Comparison of ENCODE assay signal across 36 cellular contexts in the genomic region with DNA sequence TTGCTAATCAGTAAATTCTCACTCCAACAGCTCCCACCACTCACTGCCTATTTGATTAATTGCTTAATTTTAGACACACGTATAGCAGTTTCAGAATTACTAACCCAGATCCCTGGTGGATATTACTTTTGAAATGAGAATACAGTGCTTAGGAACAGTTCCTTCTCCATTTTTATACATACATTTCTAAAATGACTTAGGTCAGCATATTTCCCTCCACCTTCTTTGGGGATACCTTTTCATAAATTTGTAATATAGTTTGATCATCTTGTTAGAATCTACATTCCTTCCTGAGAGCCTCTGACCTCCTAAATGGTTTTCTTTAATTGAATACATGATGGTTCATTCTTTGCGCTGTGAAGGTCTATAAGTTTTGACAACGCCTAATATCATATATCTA.
"Had no signal": no experiment of that assay in that cellular context is flagged by ENCODE, and none has a peak within 500 bp of the region (broad histone marks: within the 10 kb centered on the region; RNA-seq: fewer than 3 reads in every experiment).

No MANE protein-coding gene starts in this region.

- H3K27ac ChIP-seq: adrenal gland, body of pancreas, brain microvascular endothelial cell, breast epithelium, VCaP had no signal

- H3K9me3 ChIP-seq: adrenal gland, body of pancreas, breast epithelium had no signal

- H3K4me3 Mint-ChIP-seq: activated B cell treated with CpG ODN at 0.5 μM for 24 hours; activated CD4-positive, alpha-beta memory T cell treated with anti-CD3 and anti-CD28 coated beads for 36 hours; activated CD4-positive, alpha-beta T cell treated with anti-CD3 and anti-CD28 coated beads, Interleukin-2, amount 10 ng/mL, durations not matched to agents 24 days and 14 days; activated CD8-positive, alpha-beta T cell treated with anti-CD3 and anti-CD28 coated beads for 36 hours; activated naive CD4-positive, alpha-beta T cell treated with anti-CD3 and anti-CD28 coated beads for 36 hours; activated naive CD8-positive, alpha-beta T cell treated with anti-CD3 and anti-CD28 coated beads for 36 hours; activated T-cell treated with anti-CD3 and anti-CD28 coated beads, Interleukin-2, amount 50 U/mL, for 4 hours; activated T-cell treated with anti-CD3 and anti-CD28 coated beads, Interleukin-2, amount 50 U/mL, for 72 hours; activated T-helper 1 cell treated with anti-CD3 and anti-CD28 coated beads, Interleukin-12 subunit alpha, Interleukin-12 subunit beta, Interleukin-2, Interleukin-4 antibody, amounts not matched to agents 30 ng/mL and 10 ng/mL and 1 ng/mL, durations not matched to agents 14 hours and 24 hours and 36 hours; activated T-helper 17 cell treated with anti-CD3 and anti-CD28 coated beads, Interleukin-2, amount 50 U/mL, for 72 hours; T-helper 1 cell treated with Interleukin-12 subunit alpha and Interleukin-12 subunit beta and Interleukin-4 antibody, amounts not matched to agents 30 μg/mL and 1 μg/mL, for 36 hours; T-helper 2 cell treated with Interferon-gamma antibody and Interleukin-4, amounts not matched to agents 5 μg/mL and 100 μg/mL, for 36 hours had no signal

- DNase-seq: activated B cell treated with CpG ODN at 0.5 μM for 24 hours; activated CD4-positive, alpha-beta memory T cell treated with anti-CD3 and anti-CD28 coated beads for 36 hours; activated CD4-positive, alpha-beta T cell treated with anti-CD3 and anti-CD28 coated beads for 4 hours; activated CD4-positive, alpha-beta T cell treated with anti-CD3 and anti-CD28 coated beads, Interleukin-2, amount 10 ng/mL, durations not matched to agents 24 days and 14 days; activated CD4-positive, alpha-beta T cell treated with anti-CD3 and anti-CD28 coated beads, Interleukin-2, amount 50 U/mL, for 1 hour; activated CD4-positive, alpha-beta T cell treated with anti-CD3 and anti-CD28 coated beads, Interleukin-2, amount 50 U/mL, for 4 hours; activated CD4-positive, CD25-positive, alpha-beta regulatory T cell treated with anti-CD3 and anti-CD28 coated beads, Interleukin-2, amount 50 U/mL, for 72 hours; activated CD8-positive, alpha-beta memory T cell treated with anti-CD3 and anti-CD28 coated beads, Interleukin-2, amount 50 U/mL, for 4 hours; activated CD8-positive, alpha-beta T cell treated with anti-CD3 and anti-CD28 coated beads for 36 hours; activated effector memory CD4-positive, alpha-beta T cell treated with anti-CD3 and anti-CD28 coated beads, Interleukin-2, amount 50 U/mL, for 16 hours; activated gamma-delta T cell treated with Interleukin-2 at 50 U/mL for 16 hours; activated naive CD4-positive, alpha-beta T cell; activated naive CD4-positive, alpha-beta T cell treated with anti-CD3 and anti-CD28 coated beads for 36 hours; activated naive CD8-positive, alpha-beta T cell treated with anti-CD3 and anti-CD28 coated beads for 36 hours; activated T-cell treated with anti-CD3 and anti-CD28 coated beads for 4 hours; activated T-cell treated with anti-CD3 and anti-CD28 coated beads, Interleukin-2, amount 50 U/mL, for 1 hour; activated T-cell treated with anti-CD3 and anti-CD28 coated beads, Interleukin-2, amount 50 U/mL, for 4 hours; activated T-cell treated with anti-CD3 and anti-CD28 coated beads, Interleukin-2, amount 50 U/mL, for 72 hours; adrenal gland; amniotic stem cell; aorta; body of pancreas; brain microvascular endothelial cell; central memory CD4-positive, alpha-beta T cell; T-helper 1 cell; T-helper 2 cell; T-helper 9 cell had no signal

- H3K9me3 Mint-ChIP-seq: activated B cell treated with CpG ODN at 0.5 μM for 24 hours; activated CD4-positive, alpha-beta T cell treated with anti-CD3 and anti-CD28 coated beads, Interleukin-2, amount 10 ng/mL, durations not matched to agents 24 days and 14 days; activated CD8-positive, alpha-beta T cell treated with anti-CD3 and anti-CD28 coated beads for 36 hours; activated naive CD4-positive, alpha-beta T cell treated with anti-CD3 and anti-CD28 coated beads for 36 hours; activated naive CD8-positive, alpha-beta T cell treated with anti-CD3 and anti-CD28 coated beads for 36 hours; activated T-helper 1 cell treated with anti-CD3 and anti-CD28 coated beads, Interleukin-12 subunit alpha, Interleukin-12 subunit beta, Interleukin-2, Interleukin-4 antibody, amounts not matched to agents 30 ng/mL and 10 ng/mL and 1 ng/mL, durations not matched to agents 14 hours and 24 hours and 36 hours; T-helper 1 cell treated with Interleukin-12 subunit alpha and Interleukin-12 subunit beta and Interleukin-4 antibody, amounts not matched to agents 30 μg/mL and 1 μg/mL, for 36 hours had no signal

- H3K4me1 Mint-ChIP-seq: activated B cell treated with CpG ODN at 0.5 μM for 24 hours; activated CD4-positive, alpha-beta T cell treated with anti-CD3 and anti-CD28 coated beads, Interleukin-2, amount 10 ng/mL, durations not matched to agents 24 days and 14 days; activated naive CD8-positive, alpha-beta T cell treated with anti-CD3 and anti-CD28 coated beads for 36 hours; activated T-helper 17 cell treated with anti-CD3 and anti-CD28 coated beads, Interleukin-2, amount 50 U/mL, for 72 hours had no signal

- H3K27me3 ChIP-seq: adrenal gland, body of pancreas, brain microvascular endothelial cell, breast epithelium had no signal

- H3K36me3 ChIP-seq: adrenal gland, brain microvascular endothelial cell, breast epithelium had no signal

- H3K4me1 ChIP-seq: adrenal gland, body of pancreas, breast epithelium had no signal

- H3K27me3 Mint-ChIP-seq: activated B cell treated with CpG ODN at 0.5 μM for 24 hours; activated CD4-positive, alpha-beta memory T cell treated with anti-CD3 and anti-CD28 coated beads for 36 hours; activated CD4-positive, alpha-beta T cell treated with anti-CD3 and anti-CD28 coated beads, Interleukin-2, amount 10 ng/mL, durations not matched to agents 24 days and 14 days; activated CD8-positive, alpha-beta T cell treated with anti-CD3 and anti-CD28 coated beads for 36 hours; activated naive CD8-positive, alpha-beta T cell treated with anti-CD3 and anti-CD28 coated beads for 36 hours; activated T-helper 17 cell treated with anti-CD3 and anti-CD28 coated beads, Interleukin-2, amount 50 U/mL, for 72 hours had no signal

- H3K36me3 Mint-ChIP-seq: activated CD4-positive, alpha-beta memory T cell treated with anti-CD3 and anti-CD28 coated beads for 36 hours; activated naive CD4-positive, alpha-beta T cell treated with anti-CD3 and anti-CD28 coated beads, Interleukin-2, amount 50 U/mL, for 72 hours; activated naive CD8-positive, alpha-beta T cell treated with anti-CD3 and anti-CD28 coated beads for 36 hours had no signal

- ATAC-seq: activated CD8-positive, alpha-beta T cell treated with anti-CD3 and anti-CD28 coated beads for 36 hours; activated naive CD4-positive, alpha-beta T cell treated with anti-CD3 and anti-CD28 coated beads, Interleukin-2, amount 50 U/mL, for 72 hours; activated T-cell treated with anti-CD3 and anti-CD28 coated beads, Interleukin-2, amount 50 U/mL, for 4 hours; activated T-cell treated with anti-CD3 and anti-CD28 coated beads, Interleukin-2, amount 50 U/mL, for 72 hours; activated T-helper 17 cell treated with anti-CD3 and anti-CD28 coated beads, Interleukin-2, amount 50 U/mL, for 72 hours; body of pancreas had no signal

- H3K4me3 ChIP-seq: adrenal gland, body of pancreas, breast epithelium had no signal

- FAIRE-seq: astrocyte, TTC549 had no signal

- H3K27ac Mint-ChIP-seq: activated B cell treated with CpG ODN at 0.5 μM for 24 hours; activated CD4-positive, alpha-beta memory T cell treated with anti-CD3 and anti-CD28 coated beads for 36 hours; activated CD4-positive, alpha-beta T cell treated with anti-CD3 and anti-CD28 coated beads, Interleukin-2, amount 10 ng/mL, durations not matched to agents 24 days and 14 days; activated CD8-positive, alpha-beta T cell treated with anti-CD3 and anti-CD28 coated beads for 36 hours; activated naive CD4-positive, alpha-beta T cell treated with anti-CD3 and anti-CD28 coated beads for 36 hours; activated naive CD4-positive, alpha-beta T cell treated with anti-CD3 and anti-CD28 coated beads, Interleukin-2, amount 50 U/mL, for 72 hours; activated naive CD8-positive, alpha-beta T cell treated with anti-CD3 and anti-CD28 coated beads for 36 hours; activated T-cell treated with anti-CD3 and anti-CD28 coated beads, Interleukin-2, amount 50 U/mL, for 72 hours; activated T-helper 1 cell treated with anti-CD3 and anti-CD28 coated beads, Interleukin-12 subunit alpha, Interleukin-12 subunit beta, Interleukin-2, Interleukin-4 antibody, amounts not matched to agents 30 ng/mL and 10 ng/mL and 1 ng/mL, durations not matched to agents 14 hours and 24 hours and 36 hours; activated T-helper 17 cell treated with anti-CD3 and anti-CD28 coated beads, Interleukin-2, amount 50 U/mL, for 72 hours; T-helper 1 cell treated with Interleukin-12 subunit alpha and Interleukin-12 subunit beta and Interleukin-4 antibody, amounts not matched to agents 30 μg/mL and 1 μg/mL, for 36 hours; T-helper 2 cell treated with Interferon-gamma antibody and Interleukin-4, amounts not matched to agents 5 μg/mL and 100 μg/mL, for 36 hours had no signal
